18 cellular contexts compared by ENCODE assay signal in genomic region chr15:90906181-90906849, GRCh38. TPM values are rescaled to one million over a fixed set of nuclear protein-coding genes. Genes with fewer than 3 reads are reported as not detected.
A peak's percentile ranks its signal among the peaks of the same experiment; 100 is the strongest.
DNase-seq lines count a peak whose midpoint lies in the region; ATAC-seq and TF ChIP-seq lines count a peak whose summit lies in the region.
"Had no signal": no experiment of that assay in that cellular context is flagged by ENCODE, and none has a peak within 500 bp of the region (broad histone marks: within the 10 kb centered on the region; RNA-seq: fewer than 3 reads in every experiment).

No MANE protein-coding gene starts in this region.

- peak overlapping the region; percentile 62 for H3K27ac Mint-ChIP-seq in T-helper 17 cell
- H3K27ac Mint-ChIP-seq in neural crest cell (ENCODE audit: unreplicated experiment): peak overlapping the region; percentile 88

- H3K4me3 ChIP-seq in HEK293 (ENCODE audit: low read depth, low read length): no peak overlapping the region

- CTCF ChIA-PET in HEK293 (lab: Yijun Ruan, JAX): interaction anchor here (1.0 to 8.3 kb wide), 2 partner anchors 20 to 26 kb away, joined by 3 to 126 read pairs; partner anchors contain the start of genes HDDC3 and UNC45A

- peaks cover 16 to 62% of the 10 kb centered on the region in 2 experiments for H3K36me3 ChIP-seq in HEK293 (ENCODE audit: control insufficient read depth in 2 of 2, insufficient read depth in 1 of 2, low read length in 2 of 2)

- H3K27me3 Mint-ChIP-seq in T-helper 17 cell (no peaks in the 10 kb centered on the region), neural crest cell (ENCODE audit: low read depth) (no peaks in the 10 kb centered on the region)
- H3K27me3 Mint-ChIP-seq: CD4-positive, alpha-beta memory T cell had no signal

- DNase-seq in T-helper 17 cell (no peak), neural crest cell (ENCODE audit: low read depth, low spot score) (no peak), NCI-H774 (lab: John Stamatoyannopoulos, UW) (no peak), cerebellum (ENCODE audit: low spot score) (no peak), mesenteric fat pad (ENCODE audit: low spot score) (no peak)
- DNase-seq: BE2C; CD4-positive, alpha-beta memory T cell; DND-41; GDM1; KG1; NCI-H1092 treated with DMSO at 0.1 percent for 48 hours; NCI-H187; NCI-H446; NCI-H748 treated with DMSO at 0.1 percent for 48 hours; SHP77 treated with DMSO at 0.1 percent for 48 hours had no signal

- H3K9me3 ChIP-seq in HEK293 (ENCODE audit: control insufficient read depth, insufficient read depth, low read depth, low read length): no peaks in the 10 kb centered on the region
- H3K9me3 ChIP-seq in T-helper 17 cell (ENCODE audit: control insufficient read depth, low read length, poor library complexity, severe bottlenecking): no peaks in the 10 kb centered on the region
- H3K9me3 ChIP-seq: BE2C had no signal

- H3K36me3 Mint-ChIP-seq in T-helper 17 cell (ENCODE audit: low read depth) (peaks cover 6% of the 10 kb centered on the region), neural crest cell (ENCODE audit: low read depth) (peaks cover 7% of the 10 kb centered on the region)

- H3K9me3 Mint-ChIP-seq in neural crest cell: no peaks in the 10 kb centered on the region
- H3K9me3 Mint-ChIP-seq: CD4-positive, alpha-beta memory T cell had no signal

- H3K4me1 Mint-ChIP-seq in T-helper 17 cell (peaks cover 21% of the 10 kb centered on the region), neural crest cell (peaks cover 18% of the 10 kb centered on the region)

- TF ChIP-seq CTCF in HEK293 (tag by site-specific recombination; IDR thresholded peaks at IDR 0.05): no peak
- TF ChIP-seq CTCF in neural crest cell (conservative IDR thresholded peaks at IDR 0.05): no peak

- no peak for ATAC-seq in T-helper 17 cell

- POLR2A ChIA-PET in HEK293 (lab: Yijun Ruan, JAX): interaction anchor here (1.7 kb wide), 1 partner anchor 26 kb away, joined by 5 read pairs; the partner anchor contains the start of gene HDDC3

- no peak overlapping the region for H3K4me3 Mint-ChIP-seq in T-helper 17 cell
- peak overlapping the region; percentile 60 for H3K4me3 Mint-ChIP-seq in neural crest cell

- peaks cover 13% of the 10 kb centered on the region for H3K4me1 ChIP-seq in HEK293 (ENCODE audit: control insufficient read depth, insufficient read depth, low read length)
- H3K4me1 ChIP-seq: BE2C had no signal

- H3K27ac ChIP-seq in HEK293 (ENCODE audit: extremely low read depth, low read depth, low read length) (no peak overlapping the region), cingulate gyrus (ENCODE audit: low read depth, low read length) (peak overlapping the region; percentile 93)

TF ChIP-seq in HEK293, 187 proteins besides CTCF, POLR2A, EP300 and RAD21:
- TF ChIP-seq ZIC2 (tag by site-specific recombination; IDR thresholded peaks at IDR 0.05) (peak; percentile 66), ZNF132 (tag by site-specific recombination; IDR thresholded peaks at IDR 0.05; ENCODE audit: borderline replicate concordance) (no peak), ZNF214 (tag by site-specific recombination; IDR thresholded peaks at IDR 0.05; ENCODE audit: borderline replicate concordance) (no peak), ZBTB48 (tag by site-specific recombination; IDR thresholded peaks at IDR 0.05) (no peak), ZNF629 (tag by site-specific recombination; IDR thresholded peaks at IDR 0.05) (no peak), EGR2 (tag by site-specific recombination; IDR thresholded peaks at IDR 0.05; ENCODE audit: low read depth) (no peak), KLF7 (tag by site-specific recombination; IDR thresholded peaks at IDR 0.05; ENCODE audit: borderline replicate concordance) (no peak), HIC1 (tag by site-specific recombination; IDR thresholded peaks at IDR 0.05) (no peak)
TF ChIP-seq in HEK293: peak in this region for 1.

RNA-seq across cellular contexts. Expression of gene MAN2A2, which starts 3.2 kb away (rescaled TPM):
- total RNA-seq in T-helper 17 cell (100 to 1,000 TPM; 159 to 186 TPM), neural crest cell (78.0 and 81.6 TPM in 2 replicates), cerebellum (51.9 TPM), mesenteric fat pad (104 TPM)

RNA-seq across cellular contexts. Expression of gene FES, which starts 22.0 kb away (rescaled TPM):
- 10 to 100 TPM in 1 of 2 donors, 1 to 10 TPM in 1; 6.0 to 12.7 TPM for total RNA-seq in T-helper 17 cell
- total RNA-seq in neural crest cell: 2.8 TPM in 2 replicates
- 10.2 TPM for total RNA-seq in cerebellum
- total RNA-seq in mesenteric fat pad: 68.4 TPM
- total RNA-seq: M059J had no signal

RNA-seq across cellular contexts. Expression of gene HDDC3, which starts 26.0 kb away (rescaled TPM):
- total RNA-seq in T-helper 17 cell (10 to 100 TPM; 11.1 to 12.9 TPM), neural crest cell (15.7 and 16.7 TPM in 2 replicates), cerebellum (8.5 TPM), mesenteric fat pad (17.1 TPM)

RNA-seq across cellular contexts. Expression of gene UNC45A, which starts 28.8 kb away (rescaled TPM):
- total RNA-seq in T-helper 17 cell (10 to 100 TPM; 36.9 to 38.3 TPM), neural crest cell (65.4 and 73.8 TPM in 2 replicates), cerebellum (39.0 TPM), mesenteric fat pad (52.9 TPM)

RNA-seq across cellular contexts. Expression of gene FURIN, which starts 37.9 kb away (rescaled TPM):
- total RNA-seq in T-helper 17 cell (100 to 1,000 TPM; 133 to 260 TPM), neural crest cell (14.8 and 15.7 TPM in 2 replicates), cerebellum (11.3 TPM), mesenteric fat pad (99.8 TPM)
